Comparison of ENCODE assay signal across 8 cellular contexts in genomic region chr21:26843912-26844257, GRCh38. TPM values are rescaled to one million over a fixed set of nuclear protein-coding genes. Genes with fewer than 3 reads are reported as not detected.
DNase-seq lines count a peak whose midpoint lies in the region; ATAC-seq lines count a peak whose summit lies in the region.

No MANE protein-coding gene starts in this region.

- ATAC-seq in GM19397 (IDR thresholded peaks at IDR 0.05; ENCODE audit: unreplicated experiment) (no peak), left colon (no peak)

- intact Hi-C loops in left colon (cut with DNase I, micrococcal nuclease) = no loop called here

- peak overlapping the region; percentile 31 for H3K4me3 ChIP-seq in effector memory CD4-positive, alpha-beta T cell (ENCODE audit: insufficient read depth, low read depth, low read length, poor library complexity, severe bottlenecking)

- H3K36me3 ChIP-seq in effector memory CD4-positive, alpha-beta T cell (ENCODE audit: control insufficient read depth, insufficient read depth, low read length) = no peaks in the 10 kb centered on the region

- DNase-seq in Daoy (ENCODE audit: low read depth) = peak; percentile 51
- DNase-seq in NCI-H2171 (lab: John Stamatoyannopoulos, UW) = peak; percentile 8
- DNase-seq in effector memory CD4-positive, alpha-beta T cell = no peak
- DNase-seq in myocyte (ENCODE audit: low read depth) = peak; percentile 57
- no peak for DNase-seq in Ammon's horn (ENCODE audit: low spot score)
- no peak for DNase-seq in mesenteric fat pad (ENCODE audit: low spot score)
- DNase-seq in left colon = no peak

- no peak overlapping the region for H3K27ac ChIP-seq in effector memory CD4-positive, alpha-beta T cell (ENCODE audit: insufficient read depth, low read length, poor library complexity, severe bottlenecking)

- no peaks in the 10 kb centered on the region for H3K9me3 ChIP-seq in effector memory CD4-positive, alpha-beta T cell (ENCODE audit: control insufficient read depth, low read length)

- H3K4me1 ChIP-seq in effector memory CD4-positive, alpha-beta T cell (ENCODE audit: control insufficient read depth, insufficient read depth, low read length, poor library complexity, severe bottlenecking) = peaks cover 13% of the 10 kb centered on the region

- peaks cover 7% of the 10 kb centered on the region for H3K27me3 ChIP-seq in effector memory CD4-positive, alpha-beta T cell (replicated peaks; ENCODE audit: control insufficient read depth, insufficient read depth, low read length, poor library complexity, severe bottlenecking)

RNA-seq across cellular contexts. Expression of gene ADAMTS1, which starts 1.3 kb away (rescaled TPM):
- 33.1 and 35.2 TPM in 2 replicates for total RNA-seq in Daoy (2014; rRNA removed; shearing (Covaris generic))
- total RNA-seq in myocyte (21.4 and 23.0 TPM in 2 replicates), mesenteric fat pad (480 TPM), left colon (10 to 100 TPM; 12.6 to 20.6 TPM)
- 38.5 TPM for polyA plus RNA-seq in myocyte (2012)

Comparison
In these comparisons a context has a peak if more than half of its experiments do, and no peak if none do; other contexts are left out.
1. DNase-seq: peak in Daoy (single experiment), NCI-H2171 (single experiment) and myocyte (single experiment); none in effector memory CD4-positive, alpha-beta T cell (0 of 3), Ammon's horn (single experiment), mesenteric fat pad (single experiment) and left colon (0 of 2).
2. RNA of gene ADAMTS1, which starts 1.3 kb away (total RNA-seq): 480 TPM in mesenteric fat pad (single experiment); 33.1 to 35.2 TPM in Daoy, 21.4 to 23.0 TPM in myocyte and 12.6 to 20.6 TPM in left colon; every median in the first group is over 10 times any median in the second.